Comparison of ENCODE assay signal across 22 cellular contexts in the genomic region with DNA sequence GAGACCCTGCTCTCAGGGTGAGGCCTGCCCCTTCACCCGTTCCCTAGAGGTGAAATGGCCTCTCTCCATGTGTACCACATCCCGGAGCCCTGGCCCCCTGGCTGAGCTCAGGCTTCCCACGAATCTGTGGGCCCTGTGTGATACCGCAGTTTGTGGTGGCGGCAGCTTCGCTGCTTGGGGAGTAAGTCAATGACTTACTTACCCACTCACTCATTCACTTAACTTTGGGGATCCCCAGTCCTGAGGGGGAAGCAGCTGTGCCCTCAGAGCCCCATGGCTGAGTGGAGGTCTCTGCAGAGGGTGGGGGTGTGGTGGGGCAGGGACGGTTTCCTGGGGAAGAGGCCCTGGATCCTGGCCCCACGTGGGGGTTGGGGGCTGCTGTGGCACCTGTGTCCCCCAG.
"Had no signal": no experiment of that assay in that cellular context is flagged by ENCODE, and none has a peak within 500 bp of the region (broad histone marks: within the 10 kb centered on the region; RNA-seq: fewer than 3 reads in every experiment).

No MANE protein-coding gene starts in this region.

- H3K27me3 Mint-ChIP-seq: stimulated activated naive CD8-positive, alpha-beta T cell treated with anti-CD3 and anti-CD28 coated beads, Interleukin-15, Interleukin-2, amounts not matched to agents 100 ng/mL and 50 ng/mL, for 24 hours had no signal

- H3K27ac Mint-ChIP-seq: memory B cell; mesothelial cell of epicardium; natural killer cell; progenitor cell of endocrine pancreas; stimulated activated naive CD8-positive, alpha-beta T cell treated with anti-CD3 and anti-CD28 coated beads, Interleukin-15, Interleukin-2, amounts not matched to agents 100 ng/mL and 50 ng/mL, for 24 hours had no signal

- H3K4me1 Mint-ChIP-seq: endodermal cell, memory B cell, natural killer cell had no signal

- H3K4me3 Mint-ChIP-seq: endodermal cell; memory B cell; mesothelial cell of epicardium; natural killer cell; neural crest cell; stimulated activated naive CD8-positive, alpha-beta T cell treated with anti-CD3 and anti-CD28 coated beads, Interleukin-15, Interleukin-2, amounts not matched to agents 100 ng/mL and 50 ng/mL, for 24 hours had no signal

- DNase-seq: effector CD4-positive, alpha-beta T cell; endodermal cell; erythroblast; foreskin keratinocyte; kidney; left cardiac atrium; left ventricle myocardium inferior; lower lobe of right lung; natural killer cell; occipital lobe; pancreas; right cardiac atrium; small intestine; stimulated activated CD4-positive, alpha-beta T cell treated with anti-CD3 and anti-CD28 coated beads, Interleukin-12 subunit alpha, Interleukin-12 subunit beta, amount 100 ng/mL, for 4 hours; testis; transverse colon had no signal

- H3K9me3 Mint-ChIP-seq: endodermal cell; memory B cell; mesothelial cell of epicardium; natural killer cell; neural crest cell; stimulated activated naive CD8-positive, alpha-beta T cell treated with anti-CD3 and anti-CD28 coated beads, Interleukin-15, Interleukin-2, amounts not matched to agents 100 ng/mL and 50 ng/mL, for 24 hours had no signal

- FAIRE-seq: endothelial cell of umbilical vein, kidney, pancreas, small intestine had no signal

- ATAC-seq: foreskin keratinocyte, left cardiac atrium, lower lobe of right lung, pancreas, right cardiac atrium had no signal

- H3K36me3 Mint-ChIP-seq: memory B cell, mesothelial cell of epicardium, natural killer cell had no signal
